ENCODE assay signal across 13 cellular contexts in the genomic region with DNA sequence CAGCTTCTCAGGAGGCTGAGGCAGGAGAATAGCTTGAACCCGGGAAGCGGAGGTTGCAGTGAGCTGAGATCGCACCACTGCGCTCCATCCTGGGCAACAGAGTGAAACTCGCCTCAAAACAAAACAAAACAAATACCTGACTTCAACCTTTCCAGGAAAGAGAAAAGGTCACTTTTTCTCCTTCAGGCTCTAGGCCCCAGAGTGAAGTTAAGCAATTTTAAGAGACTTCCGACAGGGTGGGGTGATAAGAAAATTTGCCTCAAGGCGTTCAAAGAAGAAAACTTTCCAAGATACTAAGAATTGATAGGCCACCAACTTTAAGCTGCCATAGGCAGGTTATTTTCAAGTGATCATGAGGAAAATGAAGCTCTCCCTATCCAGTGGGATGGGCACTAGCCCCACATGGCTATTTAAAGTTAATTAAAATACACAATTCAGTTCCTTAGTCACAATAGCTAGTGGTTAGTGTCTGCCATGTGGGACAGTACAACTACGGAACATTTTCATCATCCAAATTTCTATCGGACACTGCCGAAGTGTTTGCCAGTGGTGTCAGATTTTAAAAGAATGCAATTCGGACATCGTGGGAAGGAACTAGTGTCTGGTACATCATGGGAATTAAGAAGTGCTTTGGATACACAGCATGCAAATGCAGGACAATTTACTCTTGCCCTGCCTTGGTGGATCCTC. TPM values are rescaled to one million over a fixed set of nuclear protein-coding genes. Genes with fewer than 3 reads are reported as not detected.
DNase-seq lines count a peak whose midpoint lies in the region; ATAC-seq and TF ChIP-seq lines count a peak whose summit lies in the region.
"Had no signal": no experiment of that assay in that cellular context is flagged by ENCODE, and none has a peak within 500 bp of the region (broad histone marks: within the 10 kb centered on the region; RNA-seq: fewer than 3 reads in every experiment).

No MANE protein-coding gene starts in this region.

- H3K4me2 ChIP-seq in PC-9: peak overlapping the region; percentile 72

- peaks cover 26% of the 10 kb centered on the region for H3F3A ChIP-seq in PC-9 (ENCODE audit: insufficient read depth, low read depth)

- CTCF ChIA-PET in PC-9 (lab: Charles Lee): interaction anchor here (0.7 kb wide), 1 partner anchor 46 kb away, joined by 3 read pairs; no protein-coding TSS in a partner anchor

- H3K9me2 ChIP-seq in PC-9 (ENCODE audit: insufficient read depth): no peaks in the 10 kb centered on the region

- 65 to 78% methylated on average over 12 of the region's 12 CpGs for WGBS in sigmoid colon, 2 donors
- WGBS in esophagus muscularis mucosa: 84% methylated on average over 12 of the region's 12 CpGs

- no peak for TF ChIP-seq EP300 in sigmoid colon (IDR thresholded peaks at IDR 0.05)
- TF ChIP-seq EP300 in esophagus muscularis mucosa (IDR thresholded peaks at IDR 0.05): no peak

- peak overlapping the region; percentile 74 for H3K27ac ChIP-seq in PC-9
- H3K27ac ChIP-seq in epithelial cell of prostate: peak overlapping the region; percentile 73
- peak overlapping the region in 3 of 4 donors; percentile 56 to 74 (median 64) for H3K27ac ChIP-seq in sigmoid colon
- peak overlapping the region in 2 of 4 donors; percentile 31 to 48 for H3K27ac ChIP-seq in esophagus muscularis mucosa (replicated peaks in 1 of 4)

- no peak for ATAC-seq in GM18861 (IDR thresholded peaks at IDR 0.05; ENCODE audit: unreplicated experiment)

- peak; percentile 64 for DNase-seq in ELF-1 (ENCODE audit: low read depth, low spot score)
- peak; percentile 26 to 69 for DNase-seq in PC-9
- no peak for DNase-seq in epithelial cell of prostate (ENCODE audit: low read depth, low spot score)
- no peak for DNase-seq in sigmoid colon
- DNase-seq in NCI-H2196 treated with DMSO at 0.1 percent for 48 hours (lab: John Stamatoyannopoulos, UW; ENCODE audit: unreplicated experiment): no peak
- DNase-seq in esophagus muscularis mucosa (ENCODE audit: extremely low spot score): no peak
- no peak for DNase-seq in GM19238 (ENCODE audit: insufficient read length, low spot score)
- DNase-seq: caudate nucleus, GOT3, NCI-H2227 treated with DMSO at 0.1 percent for 48 hours had no signal

- H3K9me3 ChIP-seq in PC-9 (ENCODE audit: insufficient read depth, low read depth) (no peaks in the 10 kb centered on the region), sigmoid colon (no peaks in the 10 kb centered on the region), esophagus muscularis mucosa (no peaks in the 10 kb centered on the region)

- no peak overlapping the region for H2AFZ ChIP-seq in PC-9

- H3K4me3 ChIP-seq in PC-9 (no peak overlapping the region), sigmoid colon (no peak overlapping the region), esophagus muscularis mucosa (no peak overlapping the region)
- H3K4me3 ChIP-seq: K562 had no signal

- H3K79me2 ChIP-seq in PC-9 (ENCODE audit: low read depth): peaks cover 7% of the 10 kb centered on the region; the same call in 1 of the 2 replicates

- H3K4me1 ChIP-seq in PC-9 (replicated peaks; ENCODE audit: insufficient read depth) (peaks cover 24% of the 10 kb centered on the region), sigmoid colon (peaks cover 0 to 17% (median 5%) of the 10 kb centered on the region in 4 donors), esophagus muscularis mucosa (peaks cover 0 to 18% (median 12%) of the 10 kb centered on the region in 4 donors)

- BruUV-seq in PC-9 (replicated peaks; lab: Mats Ljungman, UMichigan): no TSS peak

- intact Hi-C loops in PC-9 (cut with micrococcal nuclease; ENCODE audit: unreplicated experiment) (loop anchor here (1.0 to 5.0 kb wide), 5 partner anchors 31 to 1456 kb away; partner anchors contain the start of gene MBTPS2), sigmoid colon (cut with DNase I) (no loop called here), esophagus muscularis mucosa (cut with DNase I) (loop anchor here (10.0 kb wide), 2 partner anchors 129 to 219 kb away; partner anchors contain the start of gene SMPX)

- no peak for TF ChIP-seq POLR2A in sigmoid colon (IDR thresholded peaks at IDR 0.05)
- no peak for TF ChIP-seq POLR2A in esophagus muscularis mucosa (IDR thresholded peaks at IDR 0.05; ENCODE audit: low read depth)

- H4K20me1 ChIP-seq in PC-9 (ENCODE audit: insufficient read depth): no peaks in the 10 kb centered on the region

- peaks cover 13% of the 10 kb centered on the region for H3K36me3 ChIP-seq in PC-9 (ENCODE audit: low read depth)
- H3K36me3 ChIP-seq in sigmoid colon: peaks cover 0 to 13% (median 0%) of the 10 kb centered on the region in 4 donors
- H3K36me3 ChIP-seq in esophagus muscularis mucosa: peaks cover 0 to 23% (median 3%) of the 10 kb centered on the region in 4 donors

- TF ChIP-seq CTCF in PC-9 (conservative IDR thresholded peaks at IDR 0.05) (no peak), sigmoid colon (IDR thresholded peaks at IDR 0.05) (no peak), esophagus muscularis mucosa (IDR thresholded peaks at IDR 0.05) (no peak)

- H3K27me3 ChIP-seq in PC-9 (ENCODE audit: insufficient read depth, low read depth) (no peaks in the 10 kb centered on the region), sigmoid colon (no peaks in the 10 kb centered on the region), esophagus muscularis mucosa (no peaks in the 10 kb centered on the region)

- POLR2A ChIA-PET in PC-9 (lab: Charles Lee; ENCODE audit: unreplicated experiment): interaction anchor here (0.6 kb wide), 3 partner anchors 12 to 319 kb away, joined by 3 to 4 read pairs (median 4); no protein-coding TSS in a partner anchor

RNA-seq across cellular contexts. Expression of gene SMS, which starts 33.0 kb away (rescaled TPM):
- 186 and 218 TPM in 2 replicates for total RNA-seq in PC-9 (2021)
- 10 to 100 TPM; 62.6 to 84.5 (median 70.0) TPM for total RNA-seq in sigmoid colon
- polyA plus RNA-seq in sigmoid colon: 10 to 100 TPM; 64.3 to 65.8 (median 64.5) TPM
- 10 to 100 TPM; 56.3 to 79.7 (median 65.6) TPM for total RNA-seq in esophagus muscularis mucosa

RNA-seq across cellular contexts. Expression of gene PHEX, which starts 58.7 kb away (rescaled TPM):
- 2.1 and 3.5 TPM in 2 replicates for total RNA-seq in PC-9 (2021)
- under 1 TPM; 0.16 to 0.83 (median 0.76) TPM for total RNA-seq in sigmoid colon
- polyA plus RNA-seq in sigmoid colon: under 1 TPM in 1 of 3 donors, not detected in 2; 0.17 TPM
- 1 to 10 TPM in 1 of 4 donors, under 1 TPM in 3; 0.52 to 1.2 (median 0.65) TPM for total RNA-seq in esophagus muscularis mucosa
- total RNA-seq: G401 had no signal

Comparison
In these comparisons a context has a peak if more than half of its experiments do, and no peak if none do; other contexts are left out.
1. DNase-seq: peak in ELF-1 (single experiment) and PC-9 (2 of 2); none in epithelial cell of prostate (single experiment), sigmoid colon (single experiment), NCI-H2196 treated with DMSO at 0.1 percent for 48 hours (single experiment), esophagus muscularis mucosa (single experiment) and GM19238 (single experiment).